In the genomic region with DNA sequence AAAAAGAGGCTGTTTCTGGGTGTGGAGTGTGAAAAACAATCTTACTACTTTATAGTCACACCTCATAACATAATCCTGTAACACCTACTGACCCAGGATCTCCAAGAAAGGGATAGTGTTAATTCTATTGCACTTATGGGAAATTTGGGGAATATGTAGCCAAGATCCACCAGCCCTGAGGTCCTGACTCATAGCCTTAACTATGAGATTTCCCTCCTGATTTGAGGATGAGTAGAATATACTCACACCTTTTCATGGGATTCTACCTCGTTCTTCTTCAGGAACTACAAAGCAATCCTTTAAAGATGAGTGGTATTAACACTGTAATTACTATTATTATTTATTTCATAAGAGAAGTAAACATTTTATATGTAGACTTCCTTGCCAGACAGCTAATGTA, we compare ENCODE assay signal across 25 cellular contexts.
"Had no signal": no experiment of that assay in that cellular context is flagged by ENCODE, and none has a peak within 500 bp of the region (broad histone marks: within the 10 kb centered on the region; RNA-seq: fewer than 3 reads in every experiment).

No MANE protein-coding gene starts in this region.

- H3K9me3 ChIP-seq: ascending aorta, body of pancreas had no signal

- DNase-seq: activated CD4-positive, alpha-beta memory T cell treated with anti-CD3 and anti-CD28 coated beads for 36 hours; activated CD4-positive, alpha-beta T cell treated with anti-CD3 and anti-CD28 coated beads, Interleukin-2, amount 10 ng/mL, durations not matched to agents 7 days and 5 days; activated CD4-positive, CD25-positive, alpha-beta regulatory T cell; activated CD8-positive, alpha-beta memory T cell treated with anti-CD3 and anti-CD28 coated beads for 24 hours; activated effector memory CD4-positive, alpha-beta T cell treated with anti-CD3 and anti-CD28 coated beads, Interleukin-2, amount 50 U/mL, for 16 hours; activated naive CD4-positive, alpha-beta T cell treated with Interleukin-2 at 50 U/mL for 16 hours; activated naive CD8-positive, alpha-beta T cell treated with anti-CD3 and anti-CD28 coated beads, Interleukin-2, amount 50 U/mL, for 24 hours; activated T-cell treated with anti-CD3 and anti-CD28 coated beads, Interleukin-2, amount 50 U/mL, for 4 hours; amniotic stem cell; body of pancreas; Karpas-422; NCI-H1092; NCI-H1417; NCI-H1930; NCI-H2107; NCI-H2171 treated with DMSO at 0.1 percent for 48 hours; NCI-H446; NCI-H524; SIG-M5; T-helper 1 cell had no signal

- H3K4me3 ChIP-seq: ascending aorta, body of pancreas, cardiac muscle cell, K562 had no signal

- ATAC-seq: activated naive CD4-positive, alpha-beta T cell treated with anti-CD3 and anti-CD28 coated beads, Interleukin-2, amount 50 U/mL, for 72 hours; activated naive CD8-positive, alpha-beta T cell treated with anti-CD3 and anti-CD28 coated beads, Interleukin-2, amount 50 U/mL, for 24 hours; activated T-cell treated with anti-CD3 and anti-CD28 coated beads, Interleukin-2, amount 50 U/mL, for 4 hours; K562 had no signal

- H3K27me3 ChIP-seq: ascending aorta, body of pancreas, cardiac muscle cell had no signal

- H3K36me3 ChIP-seq: ascending aorta, cardiac muscle cell had no signal

- FAIRE-seq: K562 had no signal

- H3K27ac ChIP-seq: ascending aorta, VCaP had no signal
